9 cellular contexts compared by ENCODE assay signal in the genomic region with DNA sequence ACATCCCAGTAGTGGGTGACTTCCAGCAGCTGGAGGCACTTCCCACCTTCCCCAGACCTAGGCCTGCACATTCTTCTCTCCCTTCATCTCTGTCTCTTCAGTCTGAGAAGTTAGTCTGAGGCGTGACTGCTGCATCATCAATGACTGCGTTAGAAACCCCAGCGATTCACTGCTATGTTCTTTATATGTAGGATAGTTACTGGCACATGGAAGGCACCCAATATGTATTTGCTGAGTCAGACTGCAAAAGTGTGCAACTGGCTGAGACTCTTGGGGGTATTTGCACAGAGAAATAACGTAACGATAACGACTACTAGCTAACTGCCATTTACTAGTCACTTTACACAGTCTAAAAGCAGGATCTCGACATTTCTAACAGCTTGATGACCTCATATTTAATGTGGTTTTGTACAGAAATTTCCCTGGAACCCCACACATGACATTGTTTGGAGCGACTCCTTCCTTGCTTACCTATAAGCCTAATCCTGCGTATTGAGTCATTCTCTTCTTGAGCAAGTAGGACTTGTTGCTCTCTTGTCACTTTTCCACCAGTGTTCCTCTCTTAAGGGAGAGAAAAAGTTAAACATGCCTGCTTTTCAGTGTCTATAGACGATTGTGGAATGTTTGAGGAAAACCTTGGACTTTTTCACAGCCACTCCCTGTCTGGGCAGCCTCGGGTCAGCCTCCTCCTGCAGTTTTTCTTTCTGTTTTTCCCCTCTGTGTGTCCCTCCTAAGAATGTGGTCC. TPM values are rescaled to one million over a fixed set of nuclear protein-coding genes. Genes with fewer than 3 reads are reported as not detected.
DNase-seq lines count a peak whose midpoint lies in the region; ATAC-seq lines count a peak whose summit lies in the region.
"Had no signal": no experiment of that assay in that cellular context is flagged by ENCODE, and none has a peak within 500 bp of the region (broad histone marks: within the 10 kb centered on the region; RNA-seq: fewer than 3 reads in every experiment).

No MANE protein-coding gene starts in this region.

- H3K27me3 Mint-ChIP-seq in activated CD4-positive, alpha-beta memory T cell treated with anti-CD3 and anti-CD28 coated beads for 36 hours = no peaks in the 10 kb centered on the region

- no peak for ATAC-seq in GM21786 (IDR thresholded peaks at IDR 0.05; ENCODE audit: unreplicated experiment)

- H3K9ac ChIP-seq in rectal smooth muscle tissue (ENCODE audit: low read length) = no peak overlapping the region

- no peak overlapping the region for H3K27ac ChIP-seq in rectal smooth muscle tissue (ENCODE audit: low read depth, low read length)

- peaks cover 24% of the 10 kb centered on the region for H3K4me1 Mint-ChIP-seq in activated CD4-positive, alpha-beta memory T cell treated with anti-CD3 and anti-CD28 coated beads for 36 hours (ENCODE audit: low read depth)

- intact Hi-C loops in activated CD4-positive, alpha-beta memory T cell treated with anti-CD3 and anti-CD28 coated beads for 36 hours (cut with micrococcal nuclease) = loop anchor here (1.0 to 10.0 kb wide), 4 partner anchors 46 to 680 kb away; a partner anchor contains a TSS

- peak overlapping the region; percentile 39 for H3K4me3 ChIP-seq in rectal smooth muscle tissue (ENCODE audit: low read length)

- H3K4me1 ChIP-seq in rectal smooth muscle tissue (ENCODE audit: control insufficient read depth, insufficient read depth, low read length) = no peaks in the 10 kb centered on the region

- CTCF ChIA-PET in activated CD4-positive, alpha-beta memory T cell treated with anti-CD3 and anti-CD28 coated beads for 36 hours (lab: Charles Lee) = interaction anchor here (1.0 kb wide), 1 partner anchor 18 kb away, joined by 3 read pairs; no protein-coding TSS in a partner anchor

- H3K27me3 ChIP-seq in rectal smooth muscle tissue (ENCODE audit: control insufficient read depth, insufficient read depth, low read length) = no peaks in the 10 kb centered on the region

- H3K36me3 ChIP-seq in rectal smooth muscle tissue (ENCODE audit: control insufficient read depth, insufficient read depth, low read length) = no peaks in the 10 kb centered on the region

- H3K36me3 Mint-ChIP-seq in activated CD4-positive, alpha-beta memory T cell treated with anti-CD3 and anti-CD28 coated beads for 36 hours = no peaks in the 10 kb centered on the region

- H3K9me3 Mint-ChIP-seq in activated CD4-positive, alpha-beta memory T cell treated with anti-CD3 and anti-CD28 coated beads for 36 hours = no peaks in the 10 kb centered on the region

- peak overlapping the region; percentile 84 for H3K27ac Mint-ChIP-seq in activated CD4-positive, alpha-beta memory T cell treated with anti-CD3 and anti-CD28 coated beads for 36 hours

- peak; percentile 71 for DNase-seq in HT1080 (ENCODE audit: low read depth)
- DNase-seq in activated CD4-positive, alpha-beta memory T cell treated with anti-CD3 and anti-CD28 coated beads for 36 hours = peak; percentile 33
- peak; percentile 18 for DNase-seq in fibroblast of peridontal ligament (ENCODE audit: extremely low read depth)
- no peak for DNase-seq in NCI-H774 (lab: John Stamatoyannopoulos, UW)
- no peak for DNase-seq in NCI-H82 (lab: John Stamatoyannopoulos, UW)
- DNase-seq in SIG-M5 treated with dmso at 0.1 percent for 504 hours (lab: John Stamatoyannopoulos, UW; ENCODE audit: unreplicated experiment) = no peak
- DNase-seq: H7 had no signal

- H3K4me3 Mint-ChIP-seq in activated CD4-positive, alpha-beta memory T cell treated with anti-CD3 and anti-CD28 coated beads for 36 hours = peak overlapping the region; percentile 27

- POLR2A ChIA-PET in activated CD4-positive, alpha-beta memory T cell treated with anti-CD3 and anti-CD28 coated beads for 36 hours (lab: Charles Lee) = no interaction called here

RNA-seq across cellular contexts. Expression of a gene that starts 45.5 kb away (rescaled TPM):
- 7.3 and 9.6 TPM in 2 replicates for total RNA-seq in HT1080 (2014; rRNA removed; shearing (Covaris generic))
- 7.0 and 7.2 TPM in 2 replicates for polyA plus RNA-seq in HT1080 (2015; cell fraction: cytosol; rRNA removed)
- 9.4 and 11.4 TPM in 2 replicates for polyA plus RNA-seq in HT1080 (2015; cell fraction: nucleus; rRNA removed)
- 1 to 10 TPM; 6.0 to 6.2 TPM for total RNA-seq in activated CD4-positive, alpha-beta memory T cell treated with anti-CD3 and anti-CD28 coated beads for 36 hours

RNA-seq across cellular contexts. Expression of a gene that starts 45.9 kb away (rescaled TPM):
- 0.26 and 0.53 TPM in 2 replicates for total RNA-seq in HT1080 (2014; rRNA removed; shearing (Covaris generic))
- polyA plus RNA-seq in HT1080 (2015; cell fraction: cytosol; rRNA removed) = 0.36 and 0.69 TPM in 2 replicates
- polyA plus RNA-seq in HT1080 (2015; cell fraction: nucleus; rRNA removed) = 0.36 and 0.49 TPM in 2 replicates
- total RNA-seq in activated CD4-positive, alpha-beta memory T cell treated with anti-CD3 and anti-CD28 coated beads for 36 hours = not detected
- total RNA-seq: H7 had no signal

Comparison
In these comparisons a context has a peak if more than half of its experiments do, and no peak if none do; other contexts are left out.
1. DNase-seq: peak in HT1080 (single experiment), activated CD4-positive, alpha-beta memory T cell treated with anti-CD3 and anti-CD28 coated beads for 36 hours (single experiment) and fibroblast of peridontal ligament (single experiment); none in NCI-H774 (single experiment), NCI-H82 (single experiment) and SIG-M5 treated with dmso at 0.1 percent for 504 hours (single experiment).